ENCODE assay signal across 28 cellular contexts in genomic region chr4:865121-865465, GRCh38. TPM values are rescaled to one million over a fixed set of nuclear protein-coding genes. Genes with fewer than 3 reads are reported as not detected.
"Had no signal": no experiment of that assay in that cellular context is flagged by ENCODE, and none has a peak within 500 bp of the region (broad histone marks: within the 10 kb centered on the region; RNA-seq: fewer than 3 reads in every experiment).

No MANE protein-coding gene starts in this region.

- H3K27ac Mint-ChIP-seq: immature natural killer cell; mesothelial cell of epicardium; naive B cell; nephron progenitor cell; stimulated activated naive B cell treated with anti-CD40 and anti-IgM and Interleukin-4, amounts not matched to agents 10 μg/mL and 1 μg/mL and 100 μg/mL, for 72 hours had no signal

- H3K9ac ChIP-seq: parathyroid adenoma had no signal

- H3K4me3 Mint-ChIP-seq: immature natural killer cell; mesothelial cell of epicardium; natural killer cell; nephron progenitor cell; stimulated activated naive B cell treated with anti-CD40 and anti-IgM and Interleukin-4, amounts not matched to agents 10 μg/mL and 1 μg/mL and 100 μg/mL, for 72 hours had no signal

- H2AFZ ChIP-seq: parathyroid adenoma had no signal

- ATAC-seq: left lobe of liver; natural killer cell; sciatic nerve; stimulated activated naive B cell treated with anti-CD40 and anti-IgM and Interleukin-4, amounts not matched to agents 10 μg/mL and 1 μg/mL and 100 μg/mL, for 72 hours; stimulated activated naive CD8-positive, alpha-beta T cell treated with anti-CD3 and anti-CD28 coated beads, Interleukin-15, Interleukin-2, amounts not matched to agents 100 U/mL and 50 U/mL, for 24 hours had no signal

- H3K9me3 ChIP-seq: psoas muscle, stomach, testis, thyroid gland, transverse colon, upper lobe of left lung, vagina had no signal

- H3K9me3 Mint-ChIP-seq: immature natural killer cell; naive B cell; natural killer cell; nephron progenitor cell; stimulated activated naive B cell treated with anti-CD40 and anti-IgM and Interleukin-4, amounts not matched to agents 10 μg/mL and 1 μg/mL and 100 μg/mL, for 72 hours had no signal

- H3K4me1 Mint-ChIP-seq: mesothelial cell of epicardium; nephron progenitor cell; stimulated activated naive B cell treated with anti-CD40 and anti-IgM and Interleukin-4, amounts not matched to agents 10 μg/mL and 1 μg/mL and 100 μg/mL, for 72 hours had no signal

- H3K27ac ChIP-seq: parathyroid adenoma, psoas muscle, skin epidermis, stomach, testis, thyroid gland, transverse colon, upper lobe of left lung, vagina had no signal

- DNase-seq: head of caudate nucleus; hypothalamus; immature natural killer cell; mesendoderm; naive B cell; natural killer cell; nephron progenitor cell; nucleus accumbens; stimulated activated CD4-positive, alpha-beta T cell treated with anti-CD3 and anti-CD28 coated beads, Interleukin-12 subunit alpha, Interleukin-12 subunit beta, amount 100 ng/mL, for 4 hours; stimulated activated CD4-positive, alpha-beta T cell treated with anti-CD3 and anti-CD28 coated beads, Interleukin-15, amount 100 ng/mL, for 24 hours; stimulated activated CD4-positive, alpha-beta T cell treated with anti-CD3 and anti-CD28 coated beads, Interleukin-2, amount 100 ng/mL, for 24 hours; stimulated activated CD4-positive, alpha-beta T cell treated with anti-CD3 and anti-CD28 coated beads, Interleukin-4, amount 100 ng/mL, for 1 hour; stimulated activated naive B cell treated with anti-CD40 and anti-IgM and Interleukin-4, amounts not matched to agents 10 μg/mL and 1 μg/mL and 100 μg/mL, for 72 hours; stimulated activated naive CD8-positive, alpha-beta T cell treated with anti-CD3 and anti-CD28 coated beads, Interleukin-15, Interleukin-2, amounts not matched to agents 100 U/mL and 50 U/mL, for 24 hours; stomach; testis; thyroid gland; transverse colon; upper lobe of left lung had no signal

- H3K4me1 ChIP-seq: parathyroid adenoma, psoas muscle, stomach, testis, thyroid gland, transverse colon, upper lobe of left lung, vagina had no signal

- H3K27me3 Mint-ChIP-seq: naive B cell; stimulated activated naive B cell treated with anti-CD40 and anti-IgM and Interleukin-4, amounts not matched to agents 10 μg/mL and 1 μg/mL and 100 μg/mL, for 72 hours had no signal

- H3K27me3 ChIP-seq: stomach, testis, thyroid gland, transverse colon, upper lobe of left lung, vagina had no signal

- H3K4me3 ChIP-seq: lung, psoas muscle, skin epidermis, stomach, testis, thyroid gland, transverse colon, upper lobe of left lung, vagina had no signal

RNA-seq across cellular contexts. Expression of gene CPLX1, which starts 39.2 kb away (rescaled TPM):
- total RNA-seq: natural killer cell, osteocyte had no signal
- polyA plus RNA-seq: immature natural killer cell had no signal
